In genomic region chr3:12046406-12046805, GRCh38 we compare ENCODE assay signal across 9 cellular contexts. TPM values are rescaled to one million over a fixed set of nuclear protein-coding genes. Genes with fewer than 3 reads are reported as not detected.
DNase-seq lines count a peak whose midpoint lies in the region; ATAC-seq and TF ChIP-seq lines count a peak whose summit lies in the region.
"Had no signal": no experiment of that assay in that cellular context is flagged by ENCODE, and none has a peak within 500 bp of the region (broad histone marks: within the 10 kb centered on the region; RNA-seq: fewer than 3 reads in every experiment).

No MANE protein-coding gene starts in this region.

- intact Hi-C loops in HCT116 (cut with micrococcal nuclease) (loop anchor here (1.0 to 10.0 kb wide), 3 partner anchors 172 to 384 kb away; no protein-coding TSS in a partner anchor), PC-9 (cut with micrococcal nuclease; ENCODE audit: unreplicated experiment) (no loop called here), prostate gland (cut with DNase I) (no loop called here)

- BruUV-seq in HCT116 (replicated peaks; lab: Mats Ljungman, UMichigan): no TSS peak
- no TSS peak for BruUV-seq in PC-9 (replicated peaks; lab: Mats Ljungman, UMichigan)

- no peaks in the 10 kb centered on the region for H3K36me3 ChIP-seq in HCT116 (ENCODE audit: control insufficient read depth in 1 of 2, insufficient read depth in 2 of 2, low read length in 2 of 2)
- no peaks in the 10 kb centered on the region for H3K36me3 ChIP-seq in PC-9 (ENCODE audit: low read depth)
- no peaks in the 10 kb centered on the region for H3K36me3 ChIP-seq in prostate gland

- CTCF ChIA-PET in HCT116 (lab: Charles Lee) (interaction anchor here (0.8 to 1.0 kb wide), 7 partner anchors 8 to 667 kb away, joined by 3 to 5 read pairs (median 3); no protein-coding TSS in a partner anchor), PC-9 (lab: Charles Lee) (no interaction called here)

- DNase-seq in AG10803 (ENCODE audit: low read depth) (peak; percentile 1), HCT116 (ENCODE audit: low read depth, low spot score) (peak; percentile 16), PC-9 (no peak), foreskin keratinocyte (no peak), prostate gland (ENCODE audit: low spot score) (no peak)
- DNase-seq in activated CD4-positive, CD25-positive, alpha-beta regulatory T cell treated with anti-CD3 and anti-CD28 coated beads, Interleukin-2, amount 50 U/mL, for 72 hours: no peak
- DNase-seq: stimulated activated CD4-positive, alpha-beta T cell treated with anti-CD3 and anti-CD28 coated beads, Interleukin-15, amount 100 ng/mL, for 24 hours had no signal

- no peak overlapping the region for H3K9ac ChIP-seq in HCT116 (ENCODE audit: low read length)

- H3K27ac ChIP-seq in HCT116 (ENCODE audit: low read depth, low read length): no peak overlapping the region
- no peak overlapping the region for H3K27ac ChIP-seq in PC-9
- no peak overlapping the region for H3K27ac ChIP-seq in foreskin keratinocyte
- H3K27ac ChIP-seq in prostate gland: no peak overlapping the region

- H3K79me2 ChIP-seq in HCT116 (ENCODE audit: insufficient read depth, low read length) (no peaks in the 10 kb centered on the region), PC-9 (ENCODE audit: low read depth) (no peaks in the 10 kb centered on the region)

- H3K4me2 ChIP-seq in HCT116 (ENCODE audit: low read length) (no peak overlapping the region), PC-9 (no peak overlapping the region)

- no peaks in the 10 kb centered on the region for H4K20me1 ChIP-seq in HCT116 (ENCODE audit: insufficient read depth)
- H4K20me1 ChIP-seq in PC-9 (ENCODE audit: insufficient read depth): no peaks in the 10 kb centered on the region

- TF ChIP-seq CTCF in AG10803 (conservative IDR thresholded peaks at IDR 0.05; ENCODE audit: low read length): peak; percentile 26; the same call in 1 of the 2 replicates
- TF ChIP-seq CTCF in HCT116 (IDR thresholded peaks at IDR 0.05 in 2 of 3, conservative IDR thresholded peaks at IDR 0.05 in 1 of 3; ENCODE audit: borderline replicate concordance in 1 of 3, insufficient read depth in 1 of 3, low read depth in 2 of 3, low read length in 2 of 3): peak; percentile 56 to 60 (median 57); a peak in 5 of 6 replicates
- 0 out of 2 replicates have a peak, but pooled peaks have one; percentile 41 for TF ChIP-seq CTCF in PC-9 (conservative IDR thresholded peaks at IDR 0.05)
- peak; percentile 52 for TF ChIP-seq CTCF in foreskin keratinocyte (conservative IDR thresholded peaks at IDR 0.05)
- peak in 1 of 4 experiments; percentile 36 for TF ChIP-seq CTCF in prostate gland (IDR thresholded peaks at IDR 0.05)

- no peaks in the 10 kb centered on the region for H3F3A ChIP-seq in PC-9 (ENCODE audit: insufficient read depth, low read depth)

- WGBS in prostate gland: 33% methylated on average over 2 of the region's 2 CpGs

- no peaks in the 10 kb centered on the region for H3K4me1 ChIP-seq in HCT116 (ENCODE audit: control insufficient read depth in 1 of 2, insufficient read depth in 2 of 2, low read length in 2 of 2)
- no peaks in the 10 kb centered on the region for H3K4me1 ChIP-seq in PC-9 (replicated peaks; ENCODE audit: insufficient read depth)
- no peaks in the 10 kb centered on the region for H3K4me1 ChIP-seq in foreskin keratinocyte
- H3K4me1 ChIP-seq in prostate gland (replicated peaks): no peaks in the 10 kb centered on the region

- ATAC-seq in HCT116: peak; percentile 52
- ATAC-seq in foreskin keratinocyte: no peak
- ATAC-seq in GM18867 (IDR thresholded peaks at IDR 0.05; ENCODE audit: unreplicated experiment): no peak
- no peak for ATAC-seq in HG03521 (IDR thresholded peaks at IDR 0.05; ENCODE audit: unreplicated experiment)

- RAD21 ChIA-PET in HCT116 (lab: Charles Lee; ENCODE audit: low non-redundant PET in 1 of 2, low total read pairs in 2 of 2, uncharacterized antibody in 2 of 2, unreplicated experiment in 2 of 2): no interaction called here

- H3K4me3 ChIP-seq in AG10803 (ENCODE audit: low read length) (no peak overlapping the region), HCT116 (replicated peaks in 1 of 2; ENCODE audit: low read depth in 1 of 2, low read length in 2 of 2) (no peak overlapping the region), PC-9 (no peak overlapping the region), prostate gland (no peak overlapping the region)

- peak; percentile 70 for TF ChIP-seq RAD21 in HCT116 (IDR thresholded peaks at IDR 0.05; ENCODE audit: low read depth)

- H3K27me3 ChIP-seq in HCT116 (ENCODE audit: insufficient read depth, low read length) (no peaks in the 10 kb centered on the region; the same call in 1 of the 2 replicates), PC-9 (ENCODE audit: insufficient read depth, low read depth) (peaks cover 75% of the 10 kb centered on the region), foreskin keratinocyte (peaks cover 11% of the 10 kb centered on the region), prostate gland (replicated peaks; ENCODE audit: insufficient read depth) (no peaks in the 10 kb centered on the region)

- H3K9me3 ChIP-seq in HCT116 (ENCODE audit: control insufficient read depth in 1 of 2, insufficient read depth in 1 of 2, low read depth in 1 of 2, low read length in 2 of 2) (no peaks in the 10 kb centered on the region), PC-9 (ENCODE audit: insufficient read depth, low read depth) (no peaks in the 10 kb centered on the region), prostate gland (no peaks in the 10 kb centered on the region)

- H2AFZ ChIP-seq in HCT116 (ENCODE audit: low read depth, low read length, poor library complexity, severe bottlenecking) (no peak overlapping the region), PC-9 (no peak overlapping the region)

- POLR2A ChIA-PET in HCT116 (lab: Charles Lee) (no interaction called here), PC-9 (lab: Charles Lee; ENCODE audit: unreplicated experiment) (no interaction called here)

- TF ChIP-seq POLR2A in HCT116 (IDR thresholded peaks at IDR 0.05; ENCODE audit: borderline replicate concordance, extremely low read depth, insufficient read depth, insufficient read length): no peak
- TF ChIP-seq POLR2A in prostate gland (IDR thresholded peaks at IDR 0.05): no peak

- H3K9me2 ChIP-seq in HCT116 (ENCODE audit: insufficient read depth): no peaks in the 10 kb centered on the region
- H3K9me2 ChIP-seq in PC-9 (ENCODE audit: insufficient read depth): no peaks in the 10 kb centered on the region

TF ChIP-seq in HCT116, 20 proteins besides CTCF, POLR2A, EP300 and RAD21:
- no peak for TF ChIP-seq JUND (IDR thresholded peaks at IDR 0.05)
- no peak for TF ChIP-seq POLR2AphosphoS5 (IDR thresholded peaks at IDR 0.05; ENCODE audit: low read depth, low read length)

RNA-seq across cellular contexts. Expression of gene SYN2, which starts 42.2 kb away (rescaled TPM):
- total RNA-seq in HCT116 (2021; ENCODE audit: unreplicated experiment) (7.6 TPM), PC-9 (2021) (0.87 and 1.2 TPM in 2 replicates), foreskin keratinocyte (0.11 TPM in 1 of 2 replicates, not detected in the other), prostate gland (10 to 100 TPM in 1 of 2 donors, 1 to 10 TPM in 1; 3.0 to 13.2 TPM)
- polyA plus RNA-seq in HCT116 (2012): 6.4 and 6.9 TPM in 2 replicates
- polyA plus RNA-seq in foreskin keratinocyte: 0.02 and 0.04 TPM in 2 replicates

Comparison
In these comparisons a context has a peak if more than half of its experiments do, and no peak if none do; other contexts are left out.
1. DNase-seq: peak in AG10803 (single experiment) and HCT116 (single experiment); none in PC-9 (0 of 2), foreskin keratinocyte (0 of 2), activated CD4-positive, CD25-positive, alpha-beta regulatory T cell treated with anti-CD3 and anti-CD28 coated beads, Interleukin-2, amount 50 U/mL, for 72 hours (single experiment) and prostate gland (single experiment).